8 cellular contexts compared by ENCODE assay signal in genomic region chr4:185219551-185220344, GRCh38. TPM values are rescaled to one million over a fixed set of nuclear protein-coding genes. Genes with fewer than 3 reads are reported as not detected.
DNase-seq lines count a peak whose midpoint lies in the region; ATAC-seq lines count a peak whose summit lies in the region.
"Had no signal": no experiment of that assay in that cellular context is flagged by ENCODE, and none has a peak within 500 bp of the region (broad histone marks: within the 10 kb centered on the region; RNA-seq: fewer than 3 reads in every experiment).

No MANE protein-coding gene starts in this region.

- no peaks in the 10 kb centered on the region for H3K27me3 Mint-ChIP-seq in T-helper 17 cell

- no peaks in the 10 kb centered on the region for H3K9me3 ChIP-seq in T-helper 17 cell (ENCODE audit: control insufficient read depth, low read length, poor library complexity, severe bottlenecking)

- ATAC-seq in GM19025 (IDR thresholded peaks at IDR 0.05; ENCODE audit: low read depth, unreplicated experiment): peak; percentile 78
- peak; percentile 66 for ATAC-seq in HG03025 (IDR thresholded peaks at IDR 0.05; ENCODE audit: low FRiP score, unreplicated experiment)
- peak; percentile 49 for ATAC-seq in T-helper 17 cell

- H3K4me1 Mint-ChIP-seq in T-helper 17 cell: peaks cover 14% of the 10 kb centered on the region

- H3K4me3 Mint-ChIP-seq in T-helper 17 cell: no peak overlapping the region
- H3K4me3 Mint-ChIP-seq: T-helper 1 cell treated with Interleukin-12 subunit alpha and Interleukin-12 subunit beta and Interleukin-4 antibody, amounts not matched to agents 30 μg/mL and 1 μg/mL, for 36 hours had no signal

- DNase-seq in T-helper 17 cell: no peak
- DNase-seq in medulla oblongata (ENCODE audit: extremely low spot score): peak; percentile 68
- no peak for DNase-seq in HPDE6-E6E7 (ENCODE audit: extremely low spot score)
- no peak for DNase-seq in COLO829 (ENCODE audit: low spot score)
- no peak for DNase-seq in NCI-H1930 (lab: John Stamatoyannopoulos, UW)

- H3K36me3 Mint-ChIP-seq in T-helper 17 cell (ENCODE audit: low read depth): no peaks in the 10 kb centered on the region

- peak overlapping the region; percentile 37 for H3K27ac Mint-ChIP-seq in T-helper 17 cell
- H3K27ac Mint-ChIP-seq: T-helper 1 cell treated with Interleukin-12 subunit alpha and Interleukin-12 subunit beta and Interleukin-4 antibody, amounts not matched to agents 30 μg/mL and 1 μg/mL, for 36 hours had no signal

RNA-seq across cellular contexts. Expression of gene SNX25, which starts 10.3 kb away (rescaled TPM):
- 10 to 100 TPM; 13.2 to 20.4 TPM for total RNA-seq in T-helper 17 cell

RNA-seq across cellular contexts. Expression of gene CFAP97, which starts 15.9 kb away (rescaled TPM):
- total RNA-seq in T-helper 17 cell: 10 to 100 TPM; 41.9 to 50.0 TPM
